In the genomic region with DNA sequence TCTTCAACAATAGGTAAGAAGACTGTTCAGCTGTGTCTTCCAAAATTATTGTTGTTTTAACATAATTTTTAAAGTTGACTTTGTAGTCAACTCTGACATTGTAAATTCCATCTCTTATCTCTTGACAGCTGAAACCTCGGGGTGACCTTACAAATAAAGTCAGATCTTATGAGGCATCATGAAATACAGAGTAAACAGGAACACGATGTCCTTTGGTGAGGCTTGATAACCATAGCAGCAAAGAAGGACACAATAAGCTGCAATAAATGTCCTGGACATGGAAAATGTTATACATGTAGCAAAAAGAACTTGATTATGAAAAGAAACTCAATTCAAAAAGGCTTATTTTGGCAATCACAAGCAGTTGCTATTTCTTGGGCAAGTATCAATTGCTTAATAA, we compare ENCODE assay signal across 27 cellular contexts.
DNase-seq lines count a peak whose midpoint lies in the region; TF ChIP-seq lines count a peak whose summit lies in the region.
"Had no signal": no experiment of that assay in that cellular context is flagged by ENCODE, and none has a peak within 500 bp of the region (broad histone marks: within the 10 kb centered on the region; RNA-seq: fewer than 3 reads in every experiment).

No MANE protein-coding gene starts in this region.

- peak overlapping the region; percentile 24; the same call in 1 of the 2 replicates for H2AFZ ChIP-seq in Loucy (ENCODE audit: low read length)
- H2AFZ ChIP-seq in smooth muscle cell (ENCODE audit: low read depth): peak overlapping the region; percentile 2
- H2AFZ ChIP-seq: PC-9 had no signal

- H3K9me2 ChIP-seq in Loucy (replicated peaks; ENCODE audit: low read depth, low read length): no peaks in the 10 kb centered on the region

- TF ChIP-seq CTCF in Loucy (conservative IDR thresholded peaks at IDR 0.05; ENCODE audit: low read length): no peak
- TF ChIP-seq CTCF in fibroblast of villous mesenchyme (IDR thresholded peaks at IDR 0.05; ENCODE audit: insufficient read depth, low read depth, low read length): no peak
- TF ChIP-seq CTCF in smooth muscle cell (IDR thresholded peaks at IDR 0.05; ENCODE audit: borderline replicate concordance, insufficient read depth, poor library complexity, severe bottlenecking): no peak
- no peak for TF ChIP-seq CTCF in GM10248 (IDR thresholded peaks at IDR 0.05; ENCODE audit: control extremely low read depth, extremely low read depth, low read depth, missing control alignments)
- TF ChIP-seq CTCF in esophagus squamous epithelium (IDR thresholded peaks at IDR 0.05): no peak

- CTCF ChIA-PET in GM10248 (lab: Yijun Ruan, JAX): interaction anchor here (1.0 to 1.7 kb wide), 2 partner anchors 11 to 12 kb away, joined by 3 to 4 read pairs; no protein-coding TSS in a partner anchor

- DNase-seq in amniotic epithelial cell (ENCODE audit: low read depth) (peak; percentile 38), fibroblast of villous mesenchyme (ENCODE audit: low read depth) (peak; percentile 35), smooth muscle cell (lab: John Stamatoyannopoulos, UW; ENCODE audit: unreplicated experiment) (no peak), putamen (ENCODE audit: low spot score) (no peak), GM10248 (ENCODE audit: extremely low spot score) (no peak), esophagus squamous epithelium (lab: John Stamatoyannopoulos, UW) (no peak), SW480 (ENCODE audit: low spot score) (no peak)
- DNase-seq: C1 segment of cervical spinal cord; CD4-positive, alpha-beta memory T cell; COR-L47; EL; GF-D8; IMR-90; MV-4-11; NCI-H1105; NCI-H1436 treated with DMSO at 0.1 percent for 48 hours; NCI-H1930; NCI-H2107; NCI-H446 treated with DMSO at 0.1 percent for 48 hours; NCI-H526; NCI-H82; NK-92 treated with Interleukin-12 subunit alpha and Interleukin-12 subunit beta, amount 100 ng/mL, for 24 hours; PC-9; Right ventricle myocardium superior had no signal

- H3K79me2 ChIP-seq in Loucy (ENCODE audit: insufficient read depth, low read length): no peaks in the 10 kb centered on the region
- H3K79me2 ChIP-seq in smooth muscle cell (ENCODE audit: low read depth): no peaks in the 10 kb centered on the region

- no peaks in the 10 kb centered on the region for H3F3A ChIP-seq in Loucy (ENCODE audit: low read depth)
- no peaks in the 10 kb centered on the region for H3F3A ChIP-seq in smooth muscle cell (ENCODE audit: low read depth)

- H3K4me2 ChIP-seq in Loucy (ENCODE audit: low read depth, low read length, poor library complexity, severe bottlenecking) (no peak overlapping the region), smooth muscle cell (no peak overlapping the region)
- H3K4me2 ChIP-seq: KMS-11, PC-9 had no signal

- POLR2A ChIA-PET in GM10248 (lab: Yijun Ruan, JAX): no interaction called here

- H4K20me1 ChIP-seq in Loucy (ENCODE audit: insufficient read depth, low read length, poor library complexity, severe bottlenecking): no peaks in the 10 kb centered on the region
- H4K20me1 ChIP-seq in smooth muscle cell (ENCODE audit: low read depth): no peaks in the 10 kb centered on the region

- H3K27me3 ChIP-seq in Loucy (ENCODE audit: insufficient read depth, low read length, poor library complexity, severe bottlenecking) (no peaks in the 10 kb centered on the region), smooth muscle cell (ENCODE audit: low read depth) (no peaks in the 10 kb centered on the region), esophagus squamous epithelium (no peaks in the 10 kb centered on the region)
- H3K27me3 ChIP-seq: SJSA1 had no signal

- 56% methylated on average over 2 of the region's 2 CpGs for WGBS in smooth muscle cell (ENCODE audit: low lambda C conversion rate)
- WGBS in esophagus squamous epithelium, 2 donors: 29 to 48% methylated on average over 2 of the region's 2 CpGs

- H3K4me1 ChIP-seq in Loucy (ENCODE audit: insufficient read depth, low read length, poor library complexity, severe bottlenecking): no peaks in the 10 kb centered on the region
- H3K4me1 ChIP-seq in smooth muscle cell (ENCODE audit: low read depth): no peaks in the 10 kb centered on the region
- H3K4me1 ChIP-seq in esophagus squamous epithelium: no peaks in the 10 kb centered on the region
- H3K4me1 ChIP-seq: SJSA1 had no signal

- H3K36me3 ChIP-seq in Loucy (ENCODE audit: insufficient read depth, low read length) (no peaks in the 10 kb centered on the region), smooth muscle cell (ENCODE audit: low read depth) (no peaks in the 10 kb centered on the region), esophagus squamous epithelium (no peaks in the 10 kb centered on the region)
- H3K36me3 ChIP-seq: SJSA1 had no signal

- H3K27ac ChIP-seq in smooth muscle cell (ENCODE audit: low read depth) (no peak overlapping the region), esophagus squamous epithelium (no peak overlapping the region)
- H3K27ac ChIP-seq: KMS-11, PC-9, SJSA1 had no signal

- H3K9ac ChIP-seq in Loucy (ENCODE audit: low read depth, low read length, poor library complexity, severe bottlenecking): no peak overlapping the region
- H3K9ac ChIP-seq in smooth muscle cell (ENCODE audit: low read depth): no peak overlapping the region
- H3K9ac ChIP-seq: KMS-11 had no signal

- H3K4me3 ChIP-seq in Loucy (ENCODE audit: low read length, poor library complexity, severe bottlenecking): no peak overlapping the region
- no peak overlapping the region for H3K4me3 ChIP-seq in fibroblast of villous mesenchyme (ENCODE audit: low read depth, low read length)
- no peak overlapping the region for H3K4me3 ChIP-seq in smooth muscle cell
- no peak overlapping the region for H3K4me3 ChIP-seq in esophagus squamous epithelium
- H3K4me3 ChIP-seq: PC-9, SJSA1 had no signal

- intact Hi-C loops in esophagus squamous epithelium (cut with DNase I): no loop called here

- H3K9me3 ChIP-seq in Loucy (ENCODE audit: insufficient read depth, low read depth, low read length) (no peaks in the 10 kb centered on the region), smooth muscle cell (replicated peaks; ENCODE audit: low read depth) (no peaks in the 10 kb centered on the region), esophagus squamous epithelium (no peaks in the 10 kb centered on the region)
- H3K9me3 ChIP-seq: SJSA1 had no signal

- no peak for TF ChIP-seq POLR2A in esophagus squamous epithelium (IDR thresholded peaks at IDR 0.05)

Comparison
In these comparisons a context has a peak if more than half of its experiments do, and no peak if none do; other contexts are left out.
1. DNase-seq: peak in amniotic epithelial cell (single experiment) and fibroblast of villous mesenchyme (single experiment); none in smooth muscle cell (single experiment), putamen (single experiment), GM10248 (single experiment), esophagus squamous epithelium (single experiment) and SW480 (single experiment).